17 cellular contexts compared by ENCODE assay signal in genomic region chr11:38156495-38157146, GRCh38.
"Had no signal": no experiment of that assay in that cellular context is flagged by ENCODE, and none has a peak within 500 bp of the region (broad histone marks: within the 10 kb centered on the region; RNA-seq: fewer than 3 reads in every experiment).

No MANE protein-coding gene starts in this region.

- H3K36me3 Mint-ChIP-seq: immature natural killer cell, type B pancreatic cell had no signal

- DNase-seq: activated CD4-positive, alpha-beta T cell treated with anti-CD3 and anti-CD28 coated beads, Interleukin-2, amount 50 U/mL, for 4 hours; activated naive CD4-positive, alpha-beta T cell treated with anti-CD3 and anti-CD28 coated beads for 36 hours; activated naive CD8-positive, alpha-beta T cell treated with anti-CD3 and anti-CD28 coated beads, Interleukin-2, amount 50 U/mL, for 24 hours; aorta; cerebellar nuclear complex; effector CD8-positive, alpha-beta T cell; foreskin melanocyte; immature natural killer cell; mesendoderm; nucleus accumbens; stimulated activated CD4-positive, alpha-beta T cell treated with anti-CD3 and anti-CD28 coated beads, Interleukin-2, amount 100 ng/mL, for 48 hours; stimulated activated naive CD4-positive, alpha-beta T cell treated with Interleukin-2 at 50 U/mL for 16 hours had no signal

- H3K9me3 ChIP-seq: suprapubic skin had no signal

- H3K4me1 Mint-ChIP-seq: activated naive CD8-positive, alpha-beta T cell treated with anti-CD3 and anti-CD28 coated beads, Interleukin-2, amount 50 U/mL, for 24 hours; nephron had no signal

- H3K4me3 Mint-ChIP-seq: activated naive CD4-positive, alpha-beta T cell treated with anti-CD3 and anti-CD28 coated beads for 36 hours; activated naive CD8-positive, alpha-beta T cell treated with anti-CD3 and anti-CD28 coated beads, Interleukin-2, amount 50 U/mL, for 24 hours; nephron; type B pancreatic cell had no signal

- H3K4me3 ChIP-seq: suprapubic skin had no signal

- H3K9me3 Mint-ChIP-seq: type B pancreatic cell had no signal

- ATAC-seq: activated CD4-positive, CD25-positive, alpha-beta regulatory T cell treated with anti-CD3 and anti-CD28 coated beads, Interleukin-2, amount 50 U/mL, for 24 hours; activated naive CD8-positive, alpha-beta T cell treated with anti-CD3 and anti-CD28 coated beads, Interleukin-2, amount 50 U/mL, for 24 hours had no signal

- H3K27me3 Mint-ChIP-seq: activated naive CD8-positive, alpha-beta T cell treated with anti-CD3 and anti-CD28 coated beads, Interleukin-2, amount 50 U/mL, for 24 hours; type B pancreatic cell had no signal

- H3K27ac Mint-ChIP-seq: activated naive CD4-positive, alpha-beta T cell treated with anti-CD3 and anti-CD28 coated beads for 36 hours; activated naive CD8-positive, alpha-beta T cell treated with anti-CD3 and anti-CD28 coated beads, Interleukin-2, amount 50 U/mL, for 24 hours; activated T-helper 2 cell treated with anti-CD3 and anti-CD28 coated beads, Interferon-gamma antibody, Interleukin-2, Interleukin-4, amounts not matched to agents 10 μg/mL and 5 μg/mL and 100 μg/mL, durations not matched to agents 14 hours and 24 hours and 36 hours; nephron; type B pancreatic cell had no signal

- H3K27me3 ChIP-seq: suprapubic skin had no signal

- H3K27ac ChIP-seq: suprapubic skin had no signal

- H3K36me3 ChIP-seq: suprapubic skin had no signal

- H3K4me1 ChIP-seq: suprapubic skin had no signal
